Comparison of ENCODE assay signal across 15 cellular contexts in genomic region chr14:97377550-97377949, GRCh38.
"Had no signal": no experiment of that assay in that cellular context is flagged by ENCODE, and none has a peak within 500 bp of the region (broad histone marks: within the 10 kb centered on the region; RNA-seq: fewer than 3 reads in every experiment).

No MANE protein-coding gene starts in this region.

- H3K36me3 ChIP-seq: cardiac muscle cell, neural progenitor cell, ovary, sigmoid colon, spleen, thyroid gland had no signal

- DNase-seq: activated CD4-positive, alpha-beta T cell treated with anti-CD3 and anti-CD28 coated beads for 4 hours; activated naive CD4-positive, alpha-beta T cell treated with anti-CD3 and anti-CD28 coated beads for 36 hours; kidney glomerular epithelial cell; left ventricle myocardium superior; mesenchymal stem cell; ovary; sigmoid colon; SK-N-SH; spleen; T-helper 1 cell; thyroid gland had no signal

- H3K27me3 ChIP-seq: cardiac muscle cell, neural progenitor cell, ovary, thyroid gland had no signal

- H3K4me3 ChIP-seq: cardiac muscle cell, neural progenitor cell, ovary, sigmoid colon, spleen, thyroid gland had no signal

- H3K4me2 ChIP-seq: neural progenitor cell, SK-N-SH had no signal

- H3K9ac ChIP-seq: neural progenitor cell, SK-N-SH had no signal

- H3K4me1 ChIP-seq: sigmoid colon, thyroid gland had no signal

- H3K27ac Mint-ChIP-seq: activated naive CD4-positive, alpha-beta T cell treated with anti-CD3 and anti-CD28 coated beads for 36 hours; activated T-helper 2 cell treated with anti-CD3 and anti-CD28 coated beads, Interferon-gamma antibody, Interleukin-2, Interleukin-4, amounts not matched to agents 10 μg/mL and 5 μg/mL and 100 μg/mL, durations not matched to agents 14 hours and 24 hours and 36 hours had no signal

- ATAC-seq: left ventricle myocardium superior had no signal

- H3K36me3 Mint-ChIP-seq: neural progenitor cell had no signal

- H3K9me3 Mint-ChIP-seq: activated naive CD4-positive, alpha-beta T cell treated with anti-CD3 and anti-CD28 coated beads for 36 hours had no signal

- H3K27ac ChIP-seq: cardiac muscle cell, neural progenitor cell, ovary, sigmoid colon, thyroid gland, VCaP had no signal

- H3K4me3 Mint-ChIP-seq: activated naive CD4-positive, alpha-beta T cell treated with anti-CD3 and anti-CD28 coated beads for 36 hours; neural progenitor cell had no signal
